1 cellular context compared by ENCODE assay signal in the genomic region with DNA sequence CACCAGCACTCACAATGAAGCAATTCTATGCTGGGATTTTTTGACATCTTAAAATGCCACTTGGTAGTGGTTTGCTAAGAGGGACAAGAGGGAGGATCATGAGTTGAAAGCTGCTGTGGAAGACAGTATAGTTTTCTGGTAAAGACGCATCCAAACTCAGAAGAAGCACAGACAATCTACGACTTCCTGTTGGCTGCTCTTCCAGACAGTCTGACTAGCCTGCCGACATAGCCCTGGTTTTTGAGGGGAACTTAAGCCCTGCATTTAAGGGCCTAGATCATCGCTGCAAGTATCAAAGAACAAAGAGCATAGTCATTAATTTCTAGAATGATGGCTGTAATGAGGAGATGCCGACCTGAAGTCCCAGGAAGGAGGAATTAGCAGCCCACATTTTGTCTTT.
TF ChIP-seq lines count a peak whose summit lies in the region.

No MANE protein-coding gene starts in this region.

TF ChIP-seq in GM23338, 12 proteins besides CTCF, POLR2A, EP300 and RAD21 (continued from another document):
- TF ChIP-seq, protein P1, sequence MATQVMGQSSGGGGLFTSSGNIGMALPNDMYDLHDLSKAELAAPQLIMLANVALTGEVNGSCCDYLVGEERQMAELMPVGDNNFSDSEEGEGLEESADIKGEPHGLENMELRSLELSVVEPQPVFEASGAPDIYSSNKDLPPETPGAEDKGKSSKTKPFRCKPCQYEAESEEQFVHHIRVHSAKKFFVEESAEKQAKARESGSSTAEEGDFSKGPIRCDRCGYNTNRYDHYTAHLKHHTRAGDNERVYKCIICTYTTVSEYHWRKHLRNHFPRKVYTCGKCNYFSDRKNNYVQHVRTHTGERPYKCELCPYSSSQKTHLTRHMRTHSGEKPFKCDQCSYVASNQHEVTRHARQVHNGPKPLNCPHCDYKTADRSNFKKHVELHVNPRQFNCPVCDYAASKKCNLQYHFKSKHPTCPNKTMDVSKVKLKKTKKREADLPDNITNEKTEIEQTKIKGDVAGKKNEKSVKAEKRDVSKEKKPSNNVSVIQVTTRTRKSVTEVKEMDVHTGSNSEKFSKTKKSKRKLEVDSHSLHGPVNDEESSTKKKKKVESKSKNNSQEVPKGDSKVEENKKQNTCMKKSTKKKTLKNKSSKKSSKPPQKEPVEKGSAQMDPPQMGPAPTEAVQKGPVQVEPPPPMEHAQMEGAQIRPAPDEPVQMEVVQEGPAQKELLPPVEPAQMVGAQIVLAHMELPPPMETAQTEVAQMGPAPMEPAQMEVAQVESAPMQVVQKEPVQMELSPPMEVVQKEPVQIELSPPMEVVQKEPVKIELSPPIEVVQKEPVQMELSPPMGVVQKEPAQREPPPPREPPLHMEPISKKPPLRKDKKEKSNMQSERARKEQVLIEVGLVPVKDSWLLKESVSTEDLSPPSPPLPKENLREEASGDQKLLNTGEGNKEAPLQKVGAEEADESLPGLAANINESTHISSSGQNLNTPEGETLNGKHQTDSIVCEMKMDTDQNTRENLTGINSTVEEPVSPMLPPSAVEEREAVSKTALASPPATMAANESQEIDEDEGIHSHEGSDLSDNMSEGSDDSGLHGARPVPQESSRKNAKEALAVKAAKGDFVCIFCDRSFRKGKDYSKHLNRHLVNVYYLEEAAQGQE (IDR thresholded peaks at IDR 0.05; ENCODE audit: unreplicated experiment), result no peak
- TF ChIP-seq EZH2 (IDR thresholded peaks at IDR 0.05; ENCODE audit: low read depth, unreplicated experiment), result no peak
- TF ChIP-seq STAT1 (IDR thresholded peaks at IDR 0.05; ENCODE audit: unreplicated experiment), result no peak
- no peak for TF ChIP-seq POLR2AphosphoS5 (IDR thresholded peaks at IDR 0.05; ENCODE audit: low read depth)
